In genomic region chr15:55407949-55408766, GRCh38 we compare ENCODE assay signal across 8 cellular contexts. TPM values are rescaled to one million over a fixed set of nuclear protein-coding genes. Genes with fewer than 3 reads are reported as not detected.
A peak's percentile ranks its signal among the peaks of the same experiment; 100 is the strongest.
DNase-seq lines count a peak whose midpoint lies in the region; ATAC-seq and TF ChIP-seq lines count a peak whose summit lies in the region.

Gene CCPG1, minus strand, starts transcription at chr15:55408359. Its CDS starts 18,935 bp downstream, at chr15:55389424.
Gene PIERCE2, plus strand, starts transcription at chr15:55408495. Its CDS starts 274 bp downstream, at chr15:55408769.

- intact Hi-C loops in activated B cell treated with CpG ODN at 0.5 μM for 24 hours (cut with micrococcal nuclease), result loop anchor here (1.0 to 2.0 kb wide), 6 partner anchors 27 to 212 kb away; partner anchors contain the start of genes PIGB, PIGBOS1 and RSL24D1

- TF ChIP-seq CTCF in activated B cell treated with CpG ODN at 0.5 μM for 24 hours (IDR thresholded peaks at IDR 0.05), result peak; percentile 46

- no peaks in the 10 kb centered on the region for H3K9me3 Mint-ChIP-seq in activated B cell treated with CpG ODN at 0.5 μM for 24 hours

- POLR2A ChIA-PET in activated B cell treated with CpG ODN at 0.5 μM for 24 hours (lab: Charles Lee), result interaction anchor here (0.8 to 2.2 kb wide), 6 partner anchors 10 to 211 kb away, joined by 5 to 34 read pairs (median 7); partner anchors contain the start of genes PIGB, PIGBOS1 and RSL24D1

- DNase-seq in AG08396 (ENCODE audit: low spot score) (peak; percentile 97), NCI-H2227 (lab: John Stamatoyannopoulos, UW; ENCODE audit: unreplicated experiment) (peak; percentile 95), activated B cell treated with CpG ODN at 0.5 μM for 24 hours (peak; percentile 85), iris pigment epithelial cell (ENCODE audit: low read depth) (peak; percentile 98)
- peak; percentile 90 for DNase-seq in central memory CD4-positive, alpha-beta T cell
- DNase-seq in stimulated activated CD4-positive, alpha-beta T cell treated with anti-CD3 and anti-CD28 coated beads, Interleukin-12 subunit alpha, Interleukin-12 subunit beta, amount 100 ng/mL, for 24 hours (ENCODE audit: low read depth in 2 of 2), result peak; percentile 76 to 81

- ATAC-seq in GM18873 (IDR thresholded peaks at IDR 0.05; ENCODE audit: low FRiP score, unreplicated experiment) (peak; percentile 94), HG03139 (IDR thresholded peaks at IDR 0.05; ENCODE audit: unreplicated experiment) (peak; percentile 94), activated B cell treated with CpG ODN at 0.5 μM for 24 hours (ENCODE audit: low read depth) (peak; percentile 93)

- peak within 1 kb of the TSS; percentile 88 for H3K4me3 Mint-ChIP-seq in activated B cell treated with CpG ODN at 0.5 μM for 24 hours

- H3K27ac Mint-ChIP-seq in activated B cell treated with CpG ODN at 0.5 μM for 24 hours, result peak within 1 kb of the TSS; percentile 88

- H3K36me3 Mint-ChIP-seq in activated B cell treated with CpG ODN at 0.5 μM for 24 hours (ENCODE audit: low read depth), result peaks cover 2% of the 10 kb centered on the region

- no peaks in the 10 kb centered on the region for H3K27me3 Mint-ChIP-seq in activated B cell treated with CpG ODN at 0.5 μM for 24 hours

- H3K4me1 Mint-ChIP-seq in activated B cell treated with CpG ODN at 0.5 μM for 24 hours, result peaks cover 27% of the 10 kb centered on the region

- CTCF ChIA-PET in activated B cell treated with CpG ODN at 0.5 μM for 24 hours (lab: Charles Lee), result interaction anchor here (0.8 to 2.2 kb wide), 8 partner anchors 27 to 211 kb away, joined by 3 to 15 read pairs (median 5); partner anchors contain the start of genes PIGB and PIGBOS1

RNA-seq across cellular contexts. Expression of gene CCPG1, which starts in this region (rescaled TPM):
- 11.9 and 16.2 TPM in 2 replicates for total RNA-seq in activated B cell treated with CpG ODN at 0.5 μM for 24 hours

RNA-seq across cellular contexts. Expression of gene PIERCE2, which starts in this region (rescaled TPM):
- 0.55 and 1.1 TPM in 2 replicates for total RNA-seq in activated B cell treated with CpG ODN at 0.5 μM for 24 hours

Comparison
In these comparisons a context has a peak if more than half of its experiments do, and no peak if none do; other contexts are left out.
1. Peak in every context shown above with its lines: DNase-seq and ATAC-seq.